Comparison of ENCODE assay signal across 1 cellular context in genomic region chr17:2054740-2055493, GRCh38.
TF ChIP-seq lines count a peak whose summit lies in the region.

Gene HIC1, plus strand, starts transcription at chr17:2055103. Its CDS starts 1,588 bp downstream, at chr17:2056691.

TF ChIP-seq in A549, 52 proteins besides CTCF, POLR2A, EP300 and RAD21 (continued from another document):
- TF ChIP-seq E2F6 (IDR thresholded peaks at IDR 0.05; ENCODE audit: borderline replicate concordance, low read depth), result no peak
TF ChIP-seq in A549: peak in this region for 5.
